In the genomic region with DNA sequence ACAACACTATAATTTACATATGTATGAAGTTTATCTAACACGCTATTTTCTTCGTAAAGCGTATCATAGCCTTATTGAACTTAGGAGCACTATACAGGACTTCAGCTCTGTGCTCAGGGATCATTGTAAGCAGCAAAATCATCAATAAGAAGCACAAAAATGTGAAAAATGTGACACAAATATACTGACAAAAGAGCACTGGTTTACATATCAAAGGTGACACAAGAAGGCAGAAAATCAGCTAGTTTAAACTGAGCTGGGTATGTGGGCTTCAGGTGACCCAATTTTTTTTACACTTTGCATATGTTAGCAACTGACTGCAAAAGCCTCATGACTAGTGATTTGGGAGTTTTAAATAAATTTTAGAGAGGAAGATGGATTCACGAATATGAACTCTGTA, we compare ENCODE assay signal across 27 cellular contexts.
"Had no signal": no experiment of that assay in that cellular context is flagged by ENCODE, and none has a peak within 500 bp of the region (broad histone marks: within the 10 kb centered on the region; RNA-seq: fewer than 3 reads in every experiment).

No MANE protein-coding gene starts in this region.

- H3K27me3 Mint-ChIP-seq: central memory CD8-positive, alpha-beta T cell; progenitor cell of endocrine pancreas had no signal

- H3K4me2 ChIP-seq: hepatocyte had no signal

- H3K36me3 Mint-ChIP-seq: activated naive CD8-positive, alpha-beta T cell had no signal

- H3K4me3 ChIP-seq: gastroesophageal sphincter, hepatocyte, skin epidermis, testis, transverse colon had no signal

- H3K79me2 ChIP-seq: hepatocyte had no signal

- H3K4me3 Mint-ChIP-seq: activated CD8-positive, alpha-beta T cell treated with anti-CD3 and anti-CD28 coated beads for 36 hours; activated naive CD8-positive, alpha-beta T cell; central memory CD8-positive, alpha-beta T cell; nephron; T-helper 1 cell treated with Interleukin-12 subunit alpha and Interleukin-12 subunit beta and Interleukin-4 antibody, amounts not matched to agents 30 μg/mL and 1 μg/mL, for 36 hours had no signal

- H3K4me1 Mint-ChIP-seq: central memory CD8-positive, alpha-beta T cell; nephron had no signal

- H3K9me3 ChIP-seq: gastroesophageal sphincter, neutrophil, testis, transverse colon had no signal

- H3K9me3 Mint-ChIP-seq: activated CD8-positive, alpha-beta T cell treated with anti-CD3 and anti-CD28 coated beads for 36 hours; central memory CD8-positive, alpha-beta T cell; nephron; T-helper 1 cell treated with Interleukin-12 subunit alpha and Interleukin-12 subunit beta and Interleukin-4 antibody, amounts not matched to agents 30 μg/mL and 1 μg/mL, for 36 hours had no signal

- H3K27me3 ChIP-seq: gastroesophageal sphincter, hepatocyte, neutrophil, testis, transverse colon had no signal

- H3K36me3 ChIP-seq: gastroesophageal sphincter, neutrophil, transverse colon, WERI-Rb-1 had no signal

- ATAC-seq: activated CD8-positive, alpha-beta T cell treated with anti-CD3 and anti-CD28 coated beads for 36 hours; gastroesophageal sphincter; left cardiac atrium; left ventricle myocardium superior; sciatic nerve; stimulated activated naive CD8-positive, alpha-beta T cell treated with anti-CD3 and anti-CD28 coated beads, Interleukin-15, Interleukin-2, amounts not matched to agents 100 U/mL and 50 U/mL, for 24 hours had no signal

- DNase-seq: activated CD4-positive, alpha-beta T cell treated with anti-CD3 and anti-CD28 coated beads, Interleukin-2, amount 50 U/mL, for 1 hour; activated CD4-positive, CD25-positive, alpha-beta regulatory T cell treated with anti-CD3 and anti-CD28 coated beads, Interleukin-2, amount 50 U/mL, for 72 hours; activated CD8-positive, alpha-beta T cell treated with anti-CD3 and anti-CD28 coated beads for 36 hours; activated naive CD4-positive, alpha-beta T cell; activated T-cell treated with anti-CD3 and anti-CD28 coated beads, Interleukin-2, amount 50 U/mL, for 48 hours; anterior cingulate cortex; dermis blood vessel endothelial cell; effector CD8-positive, alpha-beta T cell; left cardiac atrium; left ventricle myocardium superior; stimulated activated CD4-positive, alpha-beta T cell treated with anti-CD3 and anti-CD28 coated beads, Interleukin-12 subunit alpha, Interleukin-12 subunit beta, amount 100 ng/mL, for 4 hours; stimulated activated CD4-positive, alpha-beta T cell treated with anti-CD3 and anti-CD28 coated beads, Interleukin-4, amount 100 ng/mL, for 1 hour; stimulated activated naive CD8-positive, alpha-beta T cell treated with anti-CD3 and anti-CD28 coated beads, Interleukin-15, Interleukin-2, amounts not matched to agents 100 U/mL and 50 U/mL, for 24 hours; T-helper 9 cell; testis; transverse colon; WERI-Rb-1 had no signal

- H2AFZ ChIP-seq: hepatocyte had no signal

- H3K4me1 ChIP-seq: gastroesophageal sphincter, testis, transverse colon had no signal

- H3K27ac ChIP-seq: gastroesophageal sphincter, hepatocyte, neutrophil, skin epidermis, testis, transverse colon, WERI-Rb-1 had no signal

- H3K27ac Mint-ChIP-seq: activated CD8-positive, alpha-beta T cell treated with anti-CD3 and anti-CD28 coated beads for 36 hours; activated naive CD8-positive, alpha-beta T cell; nephron; progenitor cell of endocrine pancreas; T-helper 1 cell treated with Interleukin-12 subunit alpha and Interleukin-12 subunit beta and Interleukin-4 antibody, amounts not matched to agents 30 μg/mL and 1 μg/mL, for 36 hours had no signal
